In the genomic region with DNA sequence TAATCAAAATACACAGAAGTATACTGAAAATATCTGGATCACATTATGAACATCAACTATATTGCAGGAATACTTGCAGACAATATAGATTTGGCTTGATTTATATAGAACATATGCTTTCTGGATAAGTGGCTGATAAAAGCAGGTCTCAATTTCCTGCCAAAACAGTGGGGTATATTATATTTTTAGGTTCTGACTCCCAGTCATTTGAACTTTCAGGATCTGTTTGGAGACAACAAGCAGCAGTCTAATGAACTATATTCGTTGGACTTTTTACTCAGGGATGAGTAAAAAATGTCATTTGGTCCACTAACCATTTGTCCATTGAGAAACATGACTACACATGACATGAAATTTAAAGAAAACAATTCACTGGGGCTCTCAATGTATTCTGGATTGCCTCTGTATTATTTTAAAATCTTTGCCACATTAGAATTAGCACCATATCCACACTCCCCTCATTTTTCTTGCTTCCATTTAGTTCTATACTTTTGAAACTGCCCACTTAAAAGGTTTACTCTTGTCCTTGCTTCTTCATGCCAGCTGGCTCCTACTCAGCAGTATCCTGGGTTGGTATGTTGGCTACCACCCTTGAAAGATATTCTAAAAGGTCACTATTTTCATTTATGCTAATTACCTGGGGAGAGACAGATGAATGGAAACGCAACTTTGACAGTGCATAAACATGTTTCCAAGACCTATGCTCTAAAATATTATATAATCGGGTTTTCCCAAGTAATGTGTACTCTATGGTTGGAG, we compare ENCODE assay signal across 23 cellular contexts.
DNase-seq lines count a peak whose midpoint lies in the region; ATAC-seq and TF ChIP-seq lines count a peak whose summit lies in the region.
"Had no signal": no experiment of that assay in that cellular context is flagged by ENCODE, and none has a peak within 500 bp of the region (broad histone marks: within the 10 kb centered on the region; RNA-seq: fewer than 3 reads in every experiment).

No MANE protein-coding gene starts in this region.

- H3K27ac ChIP-seq in cardiac muscle cell = peak overlapping the region; percentile 18
- H3K27ac ChIP-seq in right atrium auricular region = peak overlapping the region in 1 of 2 donors; percentile 47
- peak overlapping the region; percentile 40; the same call in 1 of the 2 replicates for H3K27ac ChIP-seq in SK-N-MC
- H3K27ac ChIP-seq in skeletal muscle tissue (ENCODE audit: low read depth, low read length) = peak overlapping the region; percentile 61
- H3K27ac ChIP-seq: A549; BLaER1 treated with 17β-estradiol and CSF1 and Interleukin-3, amounts not matched to agents 10 nM and 100 nM; HL-60 had no signal

- no peak for DNase-seq in cardiac muscle cell (ENCODE audit: low read depth in 1 of 2, low spot score in 1 of 2)
- DNase-seq in right atrium auricular region (ENCODE audit: low spot score) = no peak
- DNase-seq in SK-N-MC (ENCODE audit: low read depth, low spot score) = no peak
- DNase-seq in left lobe of liver (ENCODE audit: low spot score) = no peak
- DNase-seq in NCI-H2227 treated with DMSO at 0.1 percent for 48 hours (lab: John Stamatoyannopoulos, UW) = no peak
- no peak for DNase-seq in anterior cingulate cortex (lab: John Stamatoyannopoulos, UW)
- no peak for DNase-seq in cortex of kidney (lab: John Stamatoyannopoulos, UW)
- DNase-seq: CD8-positive, alpha-beta memory T cell; DND-41; GDM1; IMR-90; NCI-H1048; NCI-H1436; NCI-H2029 treated with DMSO at 0.1 percent for 48 hours; NCI-H2171; NCI-H446 treated with DMSO at 0.1 percent for 48 hours; NCI-H69; SIG-M5 had no signal

- no peak overlapping the region for H3K4me3 ChIP-seq in cardiac muscle cell
- H3K4me3 ChIP-seq in right atrium auricular region = no peak overlapping the region
- H3K4me3 ChIP-seq in SK-N-MC = peak overlapping the region; percentile 6; the same call in 1 of the 2 replicates
- no peak overlapping the region for H3K4me3 ChIP-seq in skeletal muscle tissue (ENCODE audit: low read length in 3 of 3)
- H3K4me3 ChIP-seq: A549; BLaER1 treated with 17β-estradiol and CSF1 and Interleukin-3, amounts not matched to agents 10 nM and 100 nM; HAP-1 had no signal

- H3K9ac ChIP-seq in SK-N-MC (ENCODE audit: insufficient read length) (no peak overlapping the region), skeletal muscle tissue (ENCODE audit: low read depth in 1 of 3, low read length in 3 of 3) (no peak overlapping the region)
- H3K9ac ChIP-seq: BLaER1 treated with 17β-estradiol and CSF1 and Interleukin-3, amounts not matched to agents 10 nM and 100 nM had no signal

- H3K4me1 ChIP-seq in cardiac muscle cell (ENCODE audit: low read depth) (peaks cover 18% of the 10 kb centered on the region), right atrium auricular region (peaks cover 0 to 55% of the 10 kb centered on the region in 2 donors), skeletal muscle tissue (ENCODE audit: control insufficient read depth in 3 of 3, insufficient read depth in 3 of 3, low read length in 3 of 3) (peaks cover 25 to 38% (median 27%) of the 10 kb centered on the region in 3 donors)
- H3K4me1 ChIP-seq: BLaER1 treated with 17β-estradiol and CSF1 and Interleukin-3, amounts not matched to agents 10 nM and 100 nM; HAP-1 had no signal

- TF ChIP-seq CTCF in cardiac muscle cell (IDR thresholded peaks at IDR 0.05; ENCODE audit: low read depth, low read length) (no peak), right atrium auricular region (IDR thresholded peaks at IDR 0.05) (no peak)

- no peaks in the 10 kb centered on the region for H3K9me3 ChIP-seq in cardiac muscle cell (ENCODE audit: low read depth)
- no peaks in the 10 kb centered on the region for H3K9me3 ChIP-seq in right atrium auricular region
- 0 out of 2 replicates have a peak, but pooled peaks cover 2% of the 10 kb centered on the region for H3K9me3 ChIP-seq in SK-N-MC (ENCODE audit: low read depth, low read length)
- H3K9me3 ChIP-seq in skeletal muscle tissue (ENCODE audit: control insufficient read depth in 3 of 3, low read length in 3 of 3) = no peaks in the 10 kb centered on the region
- H3K9me3 ChIP-seq: HAP-1 had no signal

- no peaks in the 10 kb centered on the region for H3K27me3 ChIP-seq in cardiac muscle cell
- H3K27me3 ChIP-seq in right atrium auricular region = no peaks in the 10 kb centered on the region
- H3K27me3 ChIP-seq in skeletal muscle tissue (ENCODE audit: control insufficient read depth in 3 of 3, insufficient read depth in 3 of 3, low read length in 3 of 3) = no peaks in the 10 kb centered on the region
- H3K27me3 ChIP-seq: BLaER1 treated with 17β-estradiol and CSF1 and Interleukin-3, amounts not matched to agents 10 nM and 100 nM had no signal

- ATAC-seq in left lobe of liver = peak; percentile 49
- ATAC-seq: A549 had no signal

- H3K36me3 ChIP-seq in cardiac muscle cell = no peaks in the 10 kb centered on the region
- H3K36me3 ChIP-seq in right atrium auricular region = no peaks in the 10 kb centered on the region
- H3K36me3 ChIP-seq in SK-N-MC (ENCODE audit: insufficient read depth, low read length) = no peaks in the 10 kb centered on the region
- peaks cover 0 to 4% (median 0%) of the 10 kb centered on the region in 3 donors for H3K36me3 ChIP-seq in skeletal muscle tissue (ENCODE audit: control insufficient read depth in 3 of 3, insufficient read depth in 3 of 3, low read length in 3 of 3)
- H3K36me3 ChIP-seq: BLaER1 treated with 17β-estradiol and CSF1 and Interleukin-3, amounts not matched to agents 10 nM and 100 nM; HAP-1 had no signal
